ENCODE assay signal across 14 cellular contexts in the genomic region with DNA sequence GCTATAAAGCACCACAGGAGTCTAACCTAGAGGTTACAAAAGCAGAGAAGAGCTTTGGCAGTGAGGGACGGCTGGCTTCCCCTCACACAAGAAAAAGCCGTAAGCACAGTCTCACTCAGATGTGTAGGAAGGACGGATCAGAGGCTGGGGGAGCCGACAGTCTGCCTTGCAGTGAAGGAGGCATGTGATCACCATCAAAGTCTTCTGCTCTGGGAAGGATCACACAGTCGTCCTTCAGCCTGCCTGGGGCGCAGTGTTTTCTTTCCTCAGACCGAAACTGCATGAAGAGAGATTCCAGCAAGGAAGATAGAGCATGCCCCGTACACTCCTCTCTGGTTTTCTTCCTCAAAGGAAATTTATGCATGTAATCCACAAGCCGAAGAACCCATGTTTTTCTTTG. TPM values are rescaled to one million over a fixed set of nuclear protein-coding genes. Genes with fewer than 3 reads are reported as not detected.
DNase-seq lines count a peak whose midpoint lies in the region; ATAC-seq and TF ChIP-seq lines count a peak whose summit lies in the region.
"Had no signal": no experiment of that assay in that cellular context is flagged by ENCODE, and none has a peak within 500 bp of the region (broad histone marks: within the 10 kb centered on the region; RNA-seq: fewer than 3 reads in every experiment).

No MANE protein-coding gene starts in this region.

- ATAC-seq in body of pancreas, result no peak
- no peak for ATAC-seq in gastroesophageal sphincter
- ATAC-seq in upper lobe of right lung, result no peak
- ATAC-seq in HG03175 (IDR thresholded peaks at IDR 0.05; ENCODE audit: unreplicated experiment), result no peak
- no peak for ATAC-seq in stimulated activated memory B cell treated with anti-CD40 and anti-IgM and Interleukin-4, amounts not matched to agents 10 μg/mL and 1 μg/mL and 100 μg/mL, for 72 hours
- no peak for ATAC-seq in GM21825 (IDR thresholded peaks at IDR 0.05; ENCODE audit: unreplicated experiment)
- ATAC-seq: activated CD4-positive, alpha-beta T cell treated with anti-CD3 and anti-CD28 coated beads for 36 hours; activated T-helper 17 cell treated with anti-CD3 and anti-CD28 coated beads, Interleukin-2, amount 50 U/mL, for 72 hours had no signal

- H3K27me3 ChIP-seq in body of pancreas (no peaks in the 10 kb centered on the region), gastroesophageal sphincter (peaks cover 3% of the 10 kb centered on the region), upper lobe of right lung (no peaks in the 10 kb centered on the region)

- no peaks in the 10 kb centered on the region for H3K9me3 Mint-ChIP-seq in nephron
- no peaks in the 10 kb centered on the region for H3K9me3 Mint-ChIP-seq in stimulated activated memory B cell treated with anti-CD40 and anti-IgM and Interleukin-4, amounts not matched to agents 10 μg/mL and 1 μg/mL and 100 μg/mL, for 72 hours
- H3K9me3 Mint-ChIP-seq: activated T-helper 17 cell treated with anti-CD3 and anti-CD28 coated beads, Interleukin-2, amount 50 U/mL, for 72 hours had no signal

- H3K27ac Mint-ChIP-seq in nephron, result peak overlapping the region; percentile 84 to 94 (median 88)
- H3K27ac Mint-ChIP-seq in stimulated activated memory B cell treated with anti-CD40 and anti-IgM and Interleukin-4, amounts not matched to agents 10 μg/mL and 1 μg/mL and 100 μg/mL, for 72 hours, result no peak overlapping the region
- H3K27ac Mint-ChIP-seq: activated CD4-positive, alpha-beta T cell treated with anti-CD3 and anti-CD28 coated beads for 36 hours; activated T-helper 17 cell treated with anti-CD3 and anti-CD28 coated beads, Interleukin-2, amount 50 U/mL, for 72 hours had no signal

- no peak for TF ChIP-seq EP300 in gastroesophageal sphincter (IDR thresholded peaks at IDR 0.05)

- DNase-seq in body of pancreas (no peak), upper lobe of right lung (no peak)
- DNase-seq: activated CD4-positive, alpha-beta T cell treated with anti-CD3 and anti-CD28 coated beads for 36 hours; GF-D8; KBM-7; NCI-H1436 treated with DMSO at 0.1 percent for 48 hours; NK-92 treated with Interleukin-12 subunit alpha and Interleukin-12 subunit beta, amount 100 ng/mL, for 24 hours had no signal

- H3K27ac ChIP-seq in body of pancreas (peak overlapping the region; percentile 2 to 100 (median 72)), gastroesophageal sphincter (peak overlapping the region in 3 of 4 donors; percentile 72 to 78 (median 77)), upper lobe of right lung (peak overlapping the region; percentile 12)
- H3K27ac ChIP-seq: prostate gland had no signal

- peaks cover 9% of the 10 kb centered on the region for H3K36me3 Mint-ChIP-seq in nephron (ENCODE audit: low read depth)
- H3K36me3 Mint-ChIP-seq in stimulated activated memory B cell treated with anti-CD40 and anti-IgM and Interleukin-4, amounts not matched to agents 10 μg/mL and 1 μg/mL and 100 μg/mL, for 72 hours, result no peaks in the 10 kb centered on the region

- WGBS in body of pancreas, 2 donors, result 36 to 40% methylated on average over 8 to 9 of the region's 9 CpGs
- 24 to 63% methylated on average over 6 to 9 of the region's 9 CpGs for WGBS in gastroesophageal sphincter (ENCODE audit: low coverage in 1 of 2), 2 donors

- H3K4me3 ChIP-seq in body of pancreas (no peak overlapping the region), gastroesophageal sphincter (peak overlapping the region in 1 of 2 donors; percentile 18), upper lobe of right lung (no peak overlapping the region)
- H3K4me3 ChIP-seq: prostate gland had no signal

- no peaks in the 10 kb centered on the region for H3K9me3 ChIP-seq in body of pancreas
- H3K9me3 ChIP-seq in gastroesophageal sphincter, result no peaks in the 10 kb centered on the region
- H3K9me3 ChIP-seq in upper lobe of right lung, result no peaks in the 10 kb centered on the region
- H3K9me3 ChIP-seq: prostate gland had no signal

- H3K36me3 ChIP-seq in body of pancreas (replicated peaks in 1 of 2; ENCODE audit: insufficient read depth in 1 of 2, low read depth in 2 of 2), result peaks cover 0 to 4% of the 10 kb centered on the region in 2 donors
- H3K36me3 ChIP-seq in gastroesophageal sphincter, result peaks cover 0 to 3% of the 10 kb centered on the region in 2 donors
- peaks cover 7% of the 10 kb centered on the region for H3K36me3 ChIP-seq in upper lobe of right lung
- H3K36me3 ChIP-seq: prostate gland had no signal

- peaks cover 89% of the 10 kb centered on the region for H3K4me1 ChIP-seq in body of pancreas
- H3K4me1 ChIP-seq in gastroesophageal sphincter, result peaks cover 0 to 37% (median 0%) of the 10 kb centered on the region in 3 donors
- H3K4me1 ChIP-seq in upper lobe of right lung, result peaks cover 63% of the 10 kb centered on the region
- H3K4me1 ChIP-seq: prostate gland had no signal

- no peak for TF ChIP-seq CTCF in body of pancreas (IDR thresholded peaks at IDR 0.05)
- no peak for TF ChIP-seq CTCF in gastroesophageal sphincter (IDR thresholded peaks at IDR 0.05)
- TF ChIP-seq CTCF in nephron (IDR thresholded peaks at IDR 0.05; ENCODE audit: unreplicated experiment in 3 of 3), result no peak
- TF ChIP-seq CTCF in upper lobe of right lung (IDR thresholded peaks at IDR 0.05), result no peak

- H3K4me3 Mint-ChIP-seq in nephron, result peak overlapping the region; percentile 47 to 64 (median 60)
- no peak overlapping the region for H3K4me3 Mint-ChIP-seq in stimulated activated memory B cell treated with anti-CD40 and anti-IgM and Interleukin-4, amounts not matched to agents 10 μg/mL and 1 μg/mL and 100 μg/mL, for 72 hours
- H3K4me3 Mint-ChIP-seq: activated CD4-positive, alpha-beta T cell treated with anti-CD3 and anti-CD28 coated beads for 36 hours; activated T-helper 17 cell treated with anti-CD3 and anti-CD28 coated beads, Interleukin-2, amount 50 U/mL, for 72 hours had no signal

- peaks cover 11% of the 10 kb centered on the region for H3K27me3 Mint-ChIP-seq in nephron (ENCODE audit: low read depth)
- peaks cover 11% of the 10 kb centered on the region for H3K27me3 Mint-ChIP-seq in stimulated activated memory B cell treated with anti-CD40 and anti-IgM and Interleukin-4, amounts not matched to agents 10 μg/mL and 1 μg/mL and 100 μg/mL, for 72 hours

- H3K4me1 Mint-ChIP-seq in nephron, result peaks cover 71% of the 10 kb centered on the region
- no peaks in the 10 kb centered on the region for H3K4me1 Mint-ChIP-seq in stimulated activated memory B cell treated with anti-CD40 and anti-IgM and Interleukin-4, amounts not matched to agents 10 μg/mL and 1 μg/mL and 100 μg/mL, for 72 hours
- H3K4me1 Mint-ChIP-seq: activated CD4-positive, alpha-beta T cell treated with anti-CD3 and anti-CD28 coated beads for 36 hours; activated T-helper 17 cell treated with anti-CD3 and anti-CD28 coated beads, Interleukin-2, amount 50 U/mL, for 72 hours had no signal

- TF ChIP-seq POLR2A in body of pancreas (IDR thresholded peaks at IDR 0.05) (no peak), gastroesophageal sphincter (IDR thresholded peaks at IDR 0.05) (no peak)

- intact Hi-C loops in body of pancreas (cut with DNase I) (no loop called here), upper lobe of right lung (cut with DNase I) (no loop called here)

RNA-seq across cellular contexts. Expression of gene GATA6, which starts 24.1 kb away (rescaled TPM):
- 100 to 1,000 TPM in 1 of 2 donors, 10 to 100 TPM in 1; 41.8 to 114 TPM for total RNA-seq in body of pancreas
- total RNA-seq in gastroesophageal sphincter, result 10 to 100 TPM in 1 of 4 donors, 1 to 10 TPM in 3; 7.5 to 12.4 (median 9.5) TPM
- 32.2 TPM for total RNA-seq in upper lobe of right lung
- total RNA-seq: activated CD4-positive, alpha-beta T cell treated with anti-CD3 and anti-CD28 coated beads for 36 hours; activated T-helper 17 cell treated with anti-CD3 and anti-CD28 coated beads, Interleukin-2, amount 50 U/mL, for 72 hours had no signal

Comparison
In these comparisons a context has a peak if more than half of its experiments do, and no peak if none do; other contexts are left out.
1. H3K27ac ChIP-seq: peak in every context shown above with its lines; median percentile 77 in gastroesophageal sphincter; 72 in body of pancreas; 12 in upper lobe of right lung.